ENCODE assay signal across 1 cellular context in the genomic region with DNA sequence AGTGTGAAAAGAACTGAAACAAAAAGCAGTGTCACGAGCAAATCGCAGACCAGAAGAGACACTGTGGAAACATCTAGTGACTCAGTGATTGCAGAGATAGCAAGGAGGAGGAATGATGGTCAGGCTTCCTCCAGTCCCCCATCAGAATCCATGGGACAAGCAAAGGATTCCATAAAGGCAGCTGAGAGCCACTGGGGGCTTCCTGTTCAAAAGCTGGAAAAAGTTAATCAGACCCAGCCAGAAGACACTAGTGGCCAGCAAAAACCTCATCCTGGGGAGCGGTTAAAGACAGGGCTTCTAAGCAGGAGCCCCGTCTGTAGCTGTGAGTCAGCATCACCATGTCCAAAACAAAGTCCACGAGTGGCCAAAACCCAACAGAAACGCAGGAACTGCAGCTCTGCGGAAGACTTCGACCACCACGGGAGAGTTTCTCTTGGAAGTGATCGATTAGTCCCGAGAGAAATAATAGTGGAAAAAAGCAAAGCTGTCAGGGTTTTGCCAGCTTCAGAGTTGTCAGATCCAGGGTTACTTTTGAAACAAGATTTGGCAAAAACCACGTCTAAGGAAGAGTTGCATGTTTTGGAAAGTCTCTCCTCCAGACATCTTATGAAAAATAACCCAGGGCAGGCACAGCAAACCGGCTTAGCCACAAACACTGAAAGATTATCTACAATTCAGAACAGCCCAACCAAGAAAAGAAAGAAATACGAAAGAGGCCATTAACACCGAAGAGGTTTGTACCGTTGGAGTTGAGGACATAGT.
TF ChIP-seq lines count a peak whose summit lies in the region.

No MANE protein-coding gene starts in this region.

TF ChIP-seq in IMR-90, 13 proteins besides CTCF, POLR2A, EP300 and RAD21 (continued from another document):
- TF ChIP-seq CEBPB (IDR thresholded peaks at IDR 0.05; ENCODE audit: low read depth, low read length), result peak; percentile 53; the same call in 1 of the 2 replicates
